ENCODE assay signal across 9 cellular contexts in the genomic region with DNA sequence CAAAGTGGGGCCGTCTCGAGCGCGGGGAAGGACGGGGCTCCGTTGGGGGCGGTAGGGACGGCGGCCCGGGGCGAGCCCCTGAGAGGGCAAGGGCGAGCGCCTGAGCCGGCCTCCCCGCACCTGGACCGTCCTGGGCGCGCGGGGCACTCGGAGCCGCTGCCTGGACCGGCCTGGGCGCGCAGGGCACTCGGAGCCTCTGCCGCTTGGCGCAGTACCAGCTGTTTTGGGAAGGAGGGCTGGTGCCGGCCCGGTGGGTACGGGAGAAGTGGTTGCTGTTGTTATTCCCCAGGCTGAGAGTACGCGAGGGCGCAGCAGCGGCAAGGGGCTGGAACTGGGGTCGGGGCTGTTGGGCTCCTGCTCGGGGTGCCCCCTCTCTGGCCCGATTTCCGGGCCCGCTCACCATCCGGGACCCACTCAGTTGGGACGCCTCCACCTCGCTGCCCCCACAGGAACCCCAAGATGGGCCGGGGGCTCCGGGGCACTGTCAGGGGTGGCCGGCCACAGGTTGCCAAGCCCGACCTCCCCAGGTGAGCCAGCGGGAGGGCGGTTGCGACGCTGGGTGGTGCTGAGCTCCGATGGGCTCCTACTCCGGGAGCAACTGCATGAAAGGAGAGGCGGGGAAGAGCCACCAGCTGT. TPM values are rescaled to one million over a fixed set of nuclear protein-coding genes. Genes with fewer than 3 reads are reported as not detected.
DNase-seq lines count a peak whose midpoint lies in the region; ATAC-seq and TF ChIP-seq lines count a peak whose summit lies in the region.
"Had no signal": no experiment of that assay in that cellular context is flagged by ENCODE, and none has a peak within 500 bp of the region (broad histone marks: within the 10 kb centered on the region; RNA-seq: fewer than 3 reads in every experiment).

No MANE protein-coding gene starts in this region.

- POLR2A ChIA-PET in RWPE1 (lab: Yijun Ruan, JAX; ENCODE audit: low non-redundant PET) = no interaction called here

- H3K4me3 ChIP-seq in hepatocyte (peak overlapping the region; percentile 45), skin epidermis (peak overlapping the region; percentile 38 to 65 (median 50))

- peaks cover 29% of the 10 kb centered on the region for H3K27me3 ChIP-seq in hepatocyte

- H3K4me3 Mint-ChIP-seq in activated T-helper 2 cell treated with anti-CD3 and anti-CD28 coated beads, Interferon-gamma antibody, Interleukin-2, Interleukin-4, amounts not matched to agents 10 μg/mL and 5 μg/mL and 100 μg/mL, durations not matched to agents 14 hours and 24 hours and 36 hours (ENCODE audit: low read depth) = no peak overlapping the region

- H3K79me2 ChIP-seq in hepatocyte = no peaks in the 10 kb centered on the region

- CTCF ChIA-PET in RWPE1 (lab: Yijun Ruan, JAX) = interaction anchor here (3.6 kb wide), 1 partner anchor 40 kb away, joined by 22 read pairs; no protein-coding TSS in a partner anchor

- H3K27ac Mint-ChIP-seq in activated T-helper 2 cell treated with anti-CD3 and anti-CD28 coated beads, Interferon-gamma antibody, Interleukin-2, Interleukin-4, amounts not matched to agents 10 μg/mL and 5 μg/mL and 100 μg/mL, durations not matched to agents 14 hours and 24 hours and 36 hours = no peak overlapping the region

- peaks cover 43% of the 10 kb centered on the region for H3K27me3 Mint-ChIP-seq in activated T-helper 2 cell treated with anti-CD3 and anti-CD28 coated beads, Interferon-gamma antibody, Interleukin-2, Interleukin-4, amounts not matched to agents 10 μg/mL and 5 μg/mL and 100 μg/mL, durations not matched to agents 14 hours and 24 hours and 36 hours (ENCODE audit: low read depth)

- no peak for ATAC-seq in GM18520 (IDR thresholded peaks at IDR 0.05; ENCODE audit: unreplicated experiment)

- intact Hi-C loops in activated T-helper 2 cell treated with anti-CD3 and anti-CD28 coated beads, Interferon-gamma antibody, Interleukin-2, Interleukin-4, amounts not matched to agents 10 μg/mL and 5 μg/mL and 100 μg/mL, durations not matched to agents 14 hours and 24 hours and 36 hours (cut with micrococcal nuclease) = no loop called here

- no peaks in the 10 kb centered on the region for H3K36me3 Mint-ChIP-seq in activated T-helper 2 cell treated with anti-CD3 and anti-CD28 coated beads, Interferon-gamma antibody, Interleukin-2, Interleukin-4, amounts not matched to agents 10 μg/mL and 5 μg/mL and 100 μg/mL, durations not matched to agents 14 hours and 24 hours and 36 hours (ENCODE audit: low read depth)

- no peaks in the 10 kb centered on the region for H3K9me2 ChIP-seq in hepatocyte (replicated peaks; ENCODE audit: insufficient read depth)

- peak overlapping the region; percentile 84 for H2AFZ ChIP-seq in hepatocyte

- WGBS in hepatocyte (ENCODE audit: low lambda C conversion rate, missing lambda C conversion rate) = 6% methylated on average over 42 of the region's 53 CpGs

- no peaks in the 10 kb centered on the region for H3K36me3 ChIP-seq in hepatocyte (replicated peaks; ENCODE audit: insufficient read depth, low read depth)

- H3K27ac ChIP-seq in RWPE1 = peak overlapping the region; percentile 84
- no peak overlapping the region for H3K27ac ChIP-seq in hepatocyte
- peak overlapping the region in 18 of 21 experiments; percentile 49 to 86 (median 75) for H3K27ac ChIP-seq in skin epidermis
- H3K27ac ChIP-seq: 22Rv1 had no signal

- H3K4me2 ChIP-seq in hepatocyte = peak overlapping the region; percentile 96

- H3K9me3 Mint-ChIP-seq in activated T-helper 2 cell treated with anti-CD3 and anti-CD28 coated beads, Interferon-gamma antibody, Interleukin-2, Interleukin-4, amounts not matched to agents 10 μg/mL and 5 μg/mL and 100 μg/mL, durations not matched to agents 14 hours and 24 hours and 36 hours = no peaks in the 10 kb centered on the region

- no peaks in the 10 kb centered on the region for H3K4me1 Mint-ChIP-seq in activated T-helper 2 cell treated with anti-CD3 and anti-CD28 coated beads, Interferon-gamma antibody, Interleukin-2, Interleukin-4, amounts not matched to agents 10 μg/mL and 5 μg/mL and 100 μg/mL, durations not matched to agents 14 hours and 24 hours and 36 hours (ENCODE audit: low read depth)

- no peaks in the 10 kb centered on the region for H3K9me3 ChIP-seq in hepatocyte (ENCODE audit: low read depth)

- peaks cover 6% of the 10 kb centered on the region for H3K4me1 ChIP-seq in hepatocyte (ENCODE audit: insufficient read depth)

- H4K20me1 ChIP-seq in hepatocyte (ENCODE audit: insufficient read depth, poor library complexity, severe bottlenecking) = no peaks in the 10 kb centered on the region

- DNase-seq in DMS 273 (lab: John Stamatoyannopoulos, UW; ENCODE audit: unreplicated experiment) (peak; percentile 59), DMS 273 treated with DMSO at 0.1 percent for 48 hours (lab: John Stamatoyannopoulos, UW) (no peak), RWPE1 (ENCODE audit: low spot score) (no peak), hepatocyte (ENCODE audit: low spot score) (no peak), activated gamma-delta T cell (lab: John Stamatoyannopoulos, UW) (no peak)
- no peak for DNase-seq in activated T-helper 2 cell treated with anti-CD3 and anti-CD28 coated beads, Interferon-gamma antibody, Interleukin-2, Interleukin-4, amounts not matched to agents 10 μg/mL and 5 μg/mL and 100 μg/mL, durations not matched to agents 14 hours and 24 hours and 36 hours (ENCODE audit: low spot score)

- TF ChIP-seq CTCF in RWPE1 (conservative IDR thresholded peaks at IDR 0.05; ENCODE audit: low read depth) = no peak
- TF ChIP-seq CTCF in hepatocyte (IDR thresholded peaks at IDR 0.05; ENCODE audit: poor library complexity) = no peak

RNA-seq across cellular contexts. Expression of gene ARHGEF4, which starts 0.6 kb away (rescaled TPM):
- total RNA-seq in hepatocyte = 15.8 and 17.8 TPM in 2 replicates
- polyA plus RNA-seq in hepatocyte = 11.2 and 17.3 TPM in 2 replicates
- 0.11 and 0.30 TPM in 2 replicates for total RNA-seq in activated T-helper 2 cell treated with anti-CD3 and anti-CD28 coated beads, Interferon-gamma antibody, Interleukin-2, Interleukin-4, amounts not matched to agents 10 μg/mL and 5 μg/mL and 100 μg/mL, durations not matched to agents 14 hours and 24 hours and 36 hours

Comparison
In these comparisons a context has a peak if more than half of its experiments do, and no peak if none do; other contexts are left out.
1. RNA of gene ARHGEF4, which starts 0.6 kb away (total RNA-seq): 15.8 to 17.8 TPM in hepatocyte; 0.11 to 0.30 TPM in activated T-helper 2 cell treated with anti-CD3 and anti-CD28 coated beads, Interferon-gamma antibody, Interleukin-2, Interleukin-4, amounts not matched to agents 10 μg/mL and 5 μg/mL and 100 μg/mL, durations not matched to agents 14 hours and 24 hours and 36 hours; every median in the first group is over 10 times any median in the second.